In genomic region chr17:42159796-42160551, GRCh38 we compare ENCODE assay signal across 30 cellular contexts. TPM values are rescaled to one million over a fixed set of nuclear protein-coding genes. Genes with fewer than 3 reads are reported as not detected.
"Had no signal": no experiment of that assay in that cellular context is flagged by ENCODE, and none has a peak within 500 bp of the region (broad histone marks: within the 10 kb centered on the region; RNA-seq: fewer than 3 reads in every experiment).

No MANE protein-coding gene starts in this region.

- H3K36me3 Mint-ChIP-seq: activated CD4-positive, alpha-beta memory T cell treated with anti-CD3 and anti-CD28 coated beads for 36 hours; activated naive CD4-positive, alpha-beta T cell treated with anti-CD3 and anti-CD28 coated beads, Interleukin-2, amount 50 U/mL, for 72 hours had no signal

- H3K9me3 Mint-ChIP-seq: activated CD4-positive, alpha-beta memory T cell treated with anti-CD3 and anti-CD28 coated beads for 36 hours; activated naive CD4-positive, alpha-beta T cell treated with anti-CD3 and anti-CD28 coated beads, Interleukin-2, amount 50 U/mL, for 72 hours; activated T-cell treated with anti-CD3 and anti-CD28 coated beads, Interleukin-2, amount 50 U/mL, for 4 hours; T-helper 1 cell treated with Interleukin-12 subunit alpha and Interleukin-12 subunit beta and Interleukin-4 antibody, amounts not matched to agents 30 μg/mL and 1 μg/mL, for 36 hours had no signal

- DNase-seq: activated CD4-positive, alpha-beta memory T cell treated with anti-CD3 and anti-CD28 coated beads for 36 hours; activated CD4-positive, alpha-beta T cell treated with anti-CD3 and anti-CD28 coated beads for 48 hours; activated CD4-positive, CD25-positive, alpha-beta regulatory T cell treated with anti-CD3 and anti-CD28 coated beads, Interleukin-2, amount 50 U/mL, for 72 hours; activated CD8-positive, alpha-beta memory T cell treated with anti-CD3 and anti-CD28 coated beads for 24 hours; activated effector memory CD4-positive, alpha-beta T cell treated with anti-CD3 and anti-CD28 coated beads, Interleukin-2, amount 50 U/mL, for 16 hours; activated naive CD4-positive, alpha-beta T cell treated with Interleukin-2 at 50 U/mL for 16 hours; activated T-cell treated with anti-CD3 and anti-CD28 coated beads, Interleukin-2, amount 50 U/mL, for 4 hours; brain microvascular endothelial cell; KG1; NCI-H1092; NCI-H1417; NCI-H1694; NCI-H2029; NCI-H2107; NCI-H2171 treated with DMSO at 0.1 percent for 48 hours; NCI-H226; NCI-H526; NCI-H774; PC-3; SHP77; SW 1271 had no signal

- FAIRE-seq: RCC 7860 had no signal

- H3K27ac Mint-ChIP-seq: activated CD4-positive, alpha-beta memory T cell treated with anti-CD3 and anti-CD28 coated beads for 36 hours; activated naive CD4-positive, alpha-beta T cell treated with anti-CD3 and anti-CD28 coated beads, Interleukin-2, amount 50 U/mL, for 72 hours; T-helper 1 cell treated with Interleukin-12 subunit alpha and Interleukin-12 subunit beta and Interleukin-4 antibody, amounts not matched to agents 30 μg/mL and 1 μg/mL, for 36 hours had no signal

- H3K27ac ChIP-seq: brain microvascular endothelial cell, cardiac muscle cell, SJSA1 had no signal

- ATAC-seq: activated naive CD4-positive, alpha-beta T cell treated with anti-CD3 and anti-CD28 coated beads, Interleukin-2, amount 50 U/mL, for 72 hours; activated T-cell treated with anti-CD3 and anti-CD28 coated beads, Interleukin-2, amount 50 U/mL, for 4 hours; PC-3; SK-N-SH treated with all-trans-retinoic acid at 6 μM for 48 hours had no signal

- H3K27me3 ChIP-seq: brain microvascular endothelial cell, cardiac muscle cell, SJSA1 had no signal

- H3K27me3 Mint-ChIP-seq: activated CD4-positive, alpha-beta memory T cell treated with anti-CD3 and anti-CD28 coated beads for 36 hours had no signal

- H3K36me3 ChIP-seq: brain microvascular endothelial cell, cardiac muscle cell, SJSA1 had no signal

- H3K4me3 Mint-ChIP-seq: activated CD4-positive, alpha-beta memory T cell treated with anti-CD3 and anti-CD28 coated beads for 36 hours; activated T-cell treated with anti-CD3 and anti-CD28 coated beads, Interleukin-2, amount 50 U/mL, for 4 hours; T-helper 1 cell treated with Interleukin-12 subunit alpha and Interleukin-12 subunit beta and Interleukin-4 antibody, amounts not matched to agents 30 μg/mL and 1 μg/mL, for 36 hours had no signal

- H3K4me3 ChIP-seq: cardiac muscle cell, SJSA1 had no signal

RNA-seq across cellular contexts. Expression of gene RAB5C, which starts 5.2 kb away (rescaled TPM):
- total RNA-seq: PC-3 had no signal

RNA-seq across cellular contexts. Expression of gene KCNH4, which starts 21.0 kb away (rescaled TPM):
- total RNA-seq: cardiac muscle cell, MCF 10A, PC-3, SJSA1 had no signal
- polyA plus RNA-seq: cardiac muscle cell had no signal

RNA-seq across cellular contexts. Expression of gene HCRT, which starts 25.3 kb away (rescaled TPM):
- total RNA-seq: activated CD4-positive, alpha-beta memory T cell treated with anti-CD3 and anti-CD28 coated beads for 36 hours; activated naive CD4-positive, alpha-beta T cell treated with anti-CD3 and anti-CD28 coated beads, Interleukin-2, amount 50 U/mL, for 72 hours; activated T-cell treated with anti-CD3 and anti-CD28 coated beads, Interleukin-2, amount 50 U/mL, for 4 hours; MCF 10A; NCI-H460; PC-3; SJSA1 had no signal
- polyA plus RNA-seq: adipose tissue, cardiac muscle cell had no signal

RNA-seq across cellular contexts. Expression of gene GHDC, which starts 34.3 kb away (rescaled TPM):
- total RNA-seq: PC-3 had no signal

RNA-seq across cellular contexts. Expression of gene HSPB9, which starts 37.4 kb away (rescaled TPM):
- total RNA-seq: activated CD4-positive, alpha-beta memory T cell treated with anti-CD3 and anti-CD28 coated beads for 36 hours; MCF 10A; PC-3; SJSA1 had no signal
